1 cellular context compared by ENCODE assay signal in genomic region chr16:30444231-30445148, GRCh38.
TF ChIP-seq lines count a peak whose summit lies in the region.

No MANE protein-coding gene starts in this region.

TF ChIP-seq in HepG2, 621 proteins besides CTCF, POLR2A, EP300 and RAD21 (continued from another document and continues in another):
- no peak for TF ChIP-seq AFF4 (CRISPR knock-in tag; IDR thresholded peaks at IDR 0.05)
- TF ChIP-seq ZNF337 (CRISPR knock-in tag; IDR thresholded peaks at IDR 0.05; ENCODE audit: borderline replicate concordance, low read depth) = no peak
- no peak for TF ChIP-seq IKZF5 (CRISPR knock-in tag; IDR thresholded peaks at IDR 0.05)
- 0 out of 2 replicates have a peak, but pooled peaks have one; percentile 25 for TF ChIP-seq DNMT3B (CRISPR knock-in tag; conservative IDR thresholded peaks at IDR 0.05)
- TF ChIP-seq ZNF558 (CRISPR knock-in tag; IDR thresholded peaks at IDR 0.05; ENCODE audit: borderline replicate concordance) = peak; percentile 8; the same call in 1 of the 2 replicates
- no peak for TF ChIP-seq ZBTB46 (CRISPR knock-in tag; IDR thresholded peaks at IDR 0.05; ENCODE audit: borderline replicate concordance)
- TF ChIP-seq RFX5 (IDR thresholded peaks at IDR 0.05; ENCODE audit: low read depth, low read length) = no peak
- TF ChIP-seq BRF2 (CRISPR knock-in tag; IDR thresholded peaks at IDR 0.05) = no peak
- no peak for TF ChIP-seq STAG1 (CRISPR knock-in tag; IDR thresholded peaks at IDR 0.05)
- no peak for TF ChIP-seq ZKSCAN8 (CRISPR knock-in tag; IDR thresholded peaks at IDR 0.05; ENCODE audit: borderline replicate concordance)
- no peak for TF ChIP-seq PHF5A (CRISPR knock-in tag; IDR thresholded peaks at IDR 0.05; ENCODE audit: low read depth, unreplicated experiment)
- no peak for TF ChIP-seq ZFP36L1 (CRISPR knock-in tag; IDR thresholded peaks at IDR 0.05)
- TF ChIP-seq ZNF382 (CRISPR knock-in tag; IDR thresholded peaks at IDR 0.05; ENCODE audit: borderline replicate concordance) = no peak
- TF ChIP-seq ZNF660 (CRISPR knock-in tag; IDR thresholded peaks at IDR 0.05; ENCODE audit: borderline replicate concordance, low read depth) = no peak
- TF ChIP-seq FIP1L1 (IDR thresholded peaks at IDR 0.05; ENCODE audit: borderline replicate concordance, insufficient read depth, low read depth, low read length) = no peak
- no peak for TF ChIP-seq ZNF737 (CRISPR knock-in tag; IDR thresholded peaks at IDR 0.05; ENCODE audit: borderline replicate concordance)
- TF ChIP-seq ZFP1 (CRISPR knock-in tag; IDR thresholded peaks at IDR 0.05) = no peak
- TF ChIP-seq ZNF282 (IDR thresholded peaks at IDR 0.05; ENCODE audit: partially characterized antibody) = no peak
- no peak for TF ChIP-seq ELF4 (CRISPR knock-in tag; IDR thresholded peaks at IDR 0.05; ENCODE audit: borderline replicate concordance)
- TF ChIP-seq NFE2L1 (CRISPR knock-in tag; IDR thresholded peaks at IDR 0.05; ENCODE audit: borderline replicate concordance) = 0 out of 2 replicates have a peak, but pooled peaks have one; percentile 26
- TF ChIP-seq GATA4 (IDR thresholded peaks at IDR 0.05; ENCODE audit: borderline replicate concordance, low read depth) = no peak
- no peak for TF ChIP-seq ZIK1 (CRISPR knock-in tag; IDR thresholded peaks at IDR 0.05; ENCODE audit: borderline replicate concordance, low read depth)
- TF ChIP-seq HNF1A (IDR thresholded peaks at IDR 0.05; ENCODE audit: low read depth) = no peak
- 0 out of 2 replicates have a peak, but pooled peaks have one; percentile 17 for TF ChIP-seq HNF1A (CRISPR knock-in tag; IDR thresholded peaks at IDR 0.05; ENCODE audit: borderline replicate concordance)
- TF ChIP-seq HDAC1 (CRISPR knock-in tag; IDR thresholded peaks at IDR 0.05) = peak; percentile 36; the same call in 1 of the 2 replicates
- TF ChIP-seq TRIM24 (CRISPR knock-in tag; IDR thresholded peaks at IDR 0.05) = no peak; the same call in 1 of the 2 replicates
- TF ChIP-seq TBP (CRISPR knock-in tag; IDR thresholded peaks at IDR 0.05) = no peak
- TF ChIP-seq HNF4G (IDR thresholded peaks at IDR 0.05; ENCODE audit: borderline replicate concordance, low read depth, low read length) = no peak
- no peak for TF ChIP-seq HNF4G (CRISPR knock-in tag; IDR thresholded peaks at IDR 0.05; ENCODE audit: borderline replicate concordance, low read depth)
- no peak for TF ChIP-seq HDAC6 (IDR thresholded peaks at IDR 0.05; ENCODE audit: low read depth, low read length)
- TF ChIP-seq ZNF3 (CRISPR knock-in tag; IDR thresholded peaks at IDR 0.05) = no peak
- TF ChIP-seq ONECUT2 (CRISPR knock-in tag; IDR thresholded peaks at IDR 0.05) = no peak
- TF ChIP-seq CBFB (CRISPR knock-in tag; IDR thresholded peaks at IDR 0.05) = no peak
- TF ChIP-seq ZNF639 (CRISPR knock-in tag; conservative IDR thresholded peaks at IDR 0.05) = no peak
- 0 out of 2 replicates have a peak, but pooled peaks have one; percentile 29 for TF ChIP-seq ZNF792 (CRISPR knock-in tag; IDR thresholded peaks at IDR 0.05)
- TF ChIP-seq ZNF256 (CRISPR knock-in tag; conservative IDR thresholded peaks at IDR 0.05) = no peak
- TF ChIP-seq NFKBIZ (CRISPR knock-in tag; IDR thresholded peaks at IDR 0.05) = no peak
- no peak for TF ChIP-seq CENPX (CRISPR knock-in tag; IDR thresholded peaks at IDR 0.05)
- TF ChIP-seq DPF2 (CRISPR knock-in tag; IDR thresholded peaks at IDR 0.05; ENCODE audit: borderline replicate concordance, low read depth) = no peak
- TF ChIP-seq ZNF350 (CRISPR knock-in tag; IDR thresholded peaks at IDR 0.05; ENCODE audit: borderline replicate concordance, low read depth) = peak; percentile 24; the same call in 1 of the 2 replicates
- TF ChIP-seq HOMEZ (CRISPR knock-in tag; IDR thresholded peaks at IDR 0.05; ENCODE audit: low read depth) = 0 out of 2 replicates have a peak, but pooled peaks have one; percentile 22
- TF ChIP-seq ZNF292 (CRISPR knock-in tag; IDR thresholded peaks at IDR 0.05; ENCODE audit: borderline replicate concordance, low read depth) = no peak
- no peak for TF ChIP-seq PRDM15 (CRISPR knock-in tag; IDR thresholded peaks at IDR 0.05)
- no peak for TF ChIP-seq CHD2 (IDR thresholded peaks at IDR 0.05; ENCODE audit: low read depth, low read length)
